ENCODE assay signal across 16 cellular contexts in genomic region chr1:196387766-196388165, GRCh38.
"Had no signal": no experiment of that assay in that cellular context is flagged by ENCODE, and none has a peak within 500 bp of the region (broad histone marks: within the 10 kb centered on the region; RNA-seq: fewer than 3 reads in every experiment).

No MANE protein-coding gene starts in this region.

- H3K4me3 Mint-ChIP-seq: activated B cell treated with CpG ODN at 0.5 μM for 24 hours; activated CD8-positive, alpha-beta T cell treated with anti-CD3 and anti-CD28 coated beads for 36 hours; activated naive CD8-positive, alpha-beta T cell; naive thymus-derived CD8-positive, alpha-beta T cell; stimulated activated effector memory CD8-positive, alpha-beta T cell treated with anti-CD3 and anti-CD28 coated beads, Interleukin-12 subunit alpha, Interleukin-12 subunit beta, amount 100 ng/mL, for 72 hours had no signal

- H3K36me3 ChIP-seq: breast epithelium, gastroesophageal sphincter, left ventricle myocardium inferior had no signal

- H3K4me1 Mint-ChIP-seq: activated B cell treated with CpG ODN at 0.5 μM for 24 hours; naive thymus-derived CD8-positive, alpha-beta T cell; stimulated activated effector memory CD8-positive, alpha-beta T cell treated with anti-CD3 and anti-CD28 coated beads, Interleukin-12 subunit alpha, Interleukin-12 subunit beta, amount 100 ng/mL, for 72 hours had no signal

- H3K27me3 ChIP-seq: breast epithelium, gastroesophageal sphincter had no signal

- H3K79me2 ChIP-seq: parathyroid adenoma had no signal

- H3K27ac ChIP-seq: breast epithelium, epithelial cell of prostate, gastroesophageal sphincter, left ventricle myocardium inferior, parathyroid adenoma had no signal

- H3K27me3 Mint-ChIP-seq: activated B cell treated with CpG ODN at 0.5 μM for 24 hours; activated CD8-positive, alpha-beta T cell treated with anti-CD3 and anti-CD28 coated beads for 36 hours; activated naive CD8-positive, alpha-beta T cell; naive thymus-derived CD8-positive, alpha-beta T cell had no signal

- H3K4me1 ChIP-seq: breast epithelium, gastroesophageal sphincter, left ventricle myocardium inferior, parathyroid adenoma had no signal

- FAIRE-seq: keratinocyte had no signal

- H3K4me3 ChIP-seq: breast epithelium, gastroesophageal sphincter, left ventricle myocardium inferior, mucosa of descending colon had no signal

- H3K36me3 Mint-ChIP-seq: activated naive CD8-positive, alpha-beta T cell; naive thymus-derived CD8-positive, alpha-beta T cell; stimulated activated effector memory CD8-positive, alpha-beta T cell treated with anti-CD3 and anti-CD28 coated beads, Interleukin-12 subunit alpha, Interleukin-12 subunit beta, amount 100 ng/mL, for 72 hours had no signal

- H3K9me3 Mint-ChIP-seq: activated CD8-positive, alpha-beta T cell treated with anti-CD3 and anti-CD28 coated beads for 36 hours; stimulated activated effector memory CD8-positive, alpha-beta T cell treated with anti-CD3 and anti-CD28 coated beads, Interleukin-12 subunit alpha, Interleukin-12 subunit beta, amount 100 ng/mL, for 72 hours had no signal

- H3K27ac Mint-ChIP-seq: activated B cell treated with CpG ODN at 0.5 μM for 24 hours; activated CD8-positive, alpha-beta T cell treated with anti-CD3 and anti-CD28 coated beads for 36 hours; activated naive CD8-positive, alpha-beta T cell; naive thymus-derived CD8-positive, alpha-beta T cell; stimulated activated effector memory CD8-positive, alpha-beta T cell treated with anti-CD3 and anti-CD28 coated beads, Interleukin-12 subunit alpha, Interleukin-12 subunit beta, amount 100 ng/mL, for 72 hours had no signal

- H3K9me3 ChIP-seq: breast epithelium, gastroesophageal sphincter, left ventricle myocardium inferior, mucosa of descending colon had no signal

- DNase-seq: activated B cell treated with CpG ODN at 0.5 μM for 24 hours; activated CD4-positive, alpha-beta T cell treated with anti-CD3 and anti-CD28 coated beads for 48 hours; activated CD8-positive, alpha-beta T cell treated with anti-CD3 and anti-CD28 coated beads for 36 hours; activated gamma-delta T cell treated with Interleukin-2 at 50 U/mL for 16 hours; activated T-cell treated with anti-CD3 and anti-CD28 coated beads, Interleukin-2, amount 50 U/mL, for 48 hours; left ventricle myocardium inferior; mucosa of descending colon; naive thymus-derived CD8-positive, alpha-beta T cell; T-helper 2 cell had no signal

- H3K9ac ChIP-seq: parathyroid adenoma had no signal

- ATAC-seq: activated CD8-positive, alpha-beta T cell treated with anti-CD3 and anti-CD28 coated beads for 36 hours; gastroesophageal sphincter; mucosa of descending colon; naive thymus-derived CD8-positive, alpha-beta T cell; stimulated activated effector memory CD8-positive, alpha-beta T cell treated with anti-CD3 and anti-CD28 coated beads, Interleukin-12 subunit alpha, Interleukin-12 subunit beta, amount 100 ng/mL, for 72 hours had no signal

- H2AFZ ChIP-seq: parathyroid adenoma had no signal
